In genomic region chr2:121603185-121603584, GRCh38 we compare ENCODE assay signal across 20 cellular contexts. TPM values are rescaled to one million over a fixed set of nuclear protein-coding genes. Genes with fewer than 3 reads are reported as not detected.
DNase-seq lines count a peak whose midpoint lies in the region; ATAC-seq, FAIRE-seq and TF ChIP-seq lines count a peak whose summit lies in the region.
"Had no signal": no experiment of that assay in that cellular context is flagged by ENCODE, and none has a peak within 500 bp of the region (broad histone marks: within the 10 kb centered on the region; RNA-seq: fewer than 3 reads in every experiment).

No MANE protein-coding gene starts in this region.

- CTCF ChIA-PET in GM12878 (lab: Yijun Ruan, JAX): interaction anchor here (1.0 to 1.6 kb wide), 3 partner anchors 8 to 19 kb away, joined by 3 to 7 read pairs (median 3); no protein-coding TSS in a partner anchor

- intact Hi-C loops in GM12878 (cut with micrococcal nuclease; ENCODE audit: unreplicated experiment) (no loop called here), gastrocnemius medialis (cut with DNase I; ENCODE audit: low total_unique reads) (no loop called here)

- H2AFZ ChIP-seq in GM12878 (ENCODE audit: control insufficient read depth, low read depth, low read length): no peak overlapping the region

- TF ChIP-seq POLR2A in GM12878 (IDR thresholded peaks at IDR 0.05; ENCODE audit: low read depth, low read length): no peak
- TF ChIP-seq POLR2A in gastrocnemius medialis (IDR thresholded peaks at IDR 0.05): no peak

- peaks cover 67% of the 10 kb centered on the region for H3K79me2 ChIP-seq in GM12878 (ENCODE audit: control insufficient read depth, insufficient read depth, low read length)

- TF ChIP-seq RAD21 in GM12878 (IDR thresholded peaks at IDR 0.05; ENCODE audit: insufficient read depth, low read depth, low read length): no peak

- in situ Hi-C loops in GM12878 (cut with MboI) (no loop called here), gastrocnemius medialis (cut with MboI; ENCODE audit: low sequenced_read_pairs in 4 of 4) (no loop called here)

- peak; percentile 55 for FAIRE-seq in GM18507 (lab: Jason Lieb, UNC)
- no peak for FAIRE-seq in GM12878 (lab: Jason Lieb, UNC)

- H3K27ac ChIP-seq in GM12878 (ENCODE audit: control insufficient read depth, insufficient read depth): no peak overlapping the region
- peak overlapping the region; percentile 24 to 82 (median 59) for H3K27ac ChIP-seq in gastrocnemius medialis
- H3K27ac ChIP-seq: 22Rv1, HL-60, RWPE1 had no signal

- 3% methylated on average over 1 of the region's 1 CpG for WGBS in GM12878 (ENCODE audit: insufficient coverage, insufficient replicate concordance, low lambda C conversion rate, missing lambda C conversion rate)

- TF ChIP-seq CTCF in GM12878 (IDR thresholded peaks at IDR 0.05 in 2 of 3, conservative IDR thresholded peaks at IDR 0.05 in 1 of 3; ENCODE audit: control insufficient read depth in 2 of 3, extremely low read depth in 1 of 3, insufficient read depth in 1 of 3, low read depth in 3 of 3, low read length in 3 of 3): no peak
- no peak for TF ChIP-seq CTCF in gastrocnemius medialis (IDR thresholded peaks at IDR 0.05 in 4 of 5, conservative IDR thresholded peaks at IDR 0.05 in 1 of 5)

- H3K36me3 ChIP-seq in GM12878 (ENCODE audit: control insufficient read depth in 2 of 2, insufficient read depth in 2 of 2, low read length in 1 of 2) (peaks cover 3 to 8% of the 10 kb centered on the region in 2 experiments; a peak in 3 of 4 replicates), gastrocnemius medialis (peaks cover 0 to 15% of the 10 kb centered on the region in 2 donors)

- DNase-seq in NCI-H526 (lab: John Stamatoyannopoulos, UW) (peak; percentile 9 to 23), NCI-H526 treated with DMSO at 0.1 percent for 48 hours (lab: John Stamatoyannopoulos, UW) (no peak), GM18507 (ENCODE audit: extremely low spot score, insufficient read length, low read depth) (no peak), GM12878 (ENCODE audit: low read depth, low spot score) (no peak), gastrocnemius medialis (no peak), middle frontal gyrus (ENCODE audit: extremely low spot score, low spot score) (no peak), MV-4-11 (lab: John Stamatoyannopoulos, UW) (no peak)
- DNase-seq: DMS153, DND-41, Kasumi-1, NCI-H2029, NCI-H446, NCI-H524 treated with DMSO at 0.1 percent for 48 hours, SHP77 had no signal

- TF ChIP-seq EP300 in GM12878 (IDR thresholded peaks at IDR 0.05; ENCODE audit: borderline replicate concordance in 1 of 2, control insufficient read depth in 1 of 2, low read depth in 2 of 2, low read length in 2 of 2): no peak

- POLR2A ChIA-PET in GM12878 (lab: Charles Lee): interaction anchor here (1.7 kb wide), 1 partner anchor 43 kb away, joined by 5 read pairs; no protein-coding TSS in a partner anchor

- H3K9me3 ChIP-seq in GM12878 (replicated peaks; ENCODE audit: control insufficient read depth, insufficient read depth, low read length) (no peaks in the 10 kb centered on the region; the same call in 2 of the 3 replicates), gastrocnemius medialis (no peaks in the 10 kb centered on the region)

- no peak overlapping the region; the same call in 1 of the 2 replicates for H3K4me2 ChIP-seq in GM12878 (ENCODE audit: control insufficient read depth, insufficient read depth)

- no TSS peak for BruUV-seq in GM12878 (replicated peaks; lab: Mats Ljungman, UMichigan)

- SMC1A ChIA-PET in GM12878 (lab: Charles Lee; ENCODE audit: uncharacterized antibody, unreplicated experiment): interaction anchor here (1.0 to 2.3 kb wide), 3 partner anchors 14 to 57 kb away, joined by 3 to 5 read pairs (median 5); no protein-coding TSS in a partner anchor

- RAD21 ChIA-PET in GM12878 (lab: Charles Lee; ENCODE audit: unreplicated experiment): no interaction called here

- H3K4me3 ChIP-seq in GM12878 (peak overlapping the region; percentile 23; the same call in 1 of the 2 replicates), gastrocnemius medialis (no peak overlapping the region)

- H3K4me1 ChIP-seq in GM12878 (ENCODE audit: control insufficient read depth, insufficient read depth, low read length) (peaks cover 16% of the 10 kb centered on the region), gastrocnemius medialis (peaks cover 63% of the 10 kb centered on the region in 2 donors)

- no peak overlapping the region for H3K9ac ChIP-seq in GM12878 (ENCODE audit: control insufficient read depth, insufficient read depth, low read length)

- H3K27me3 ChIP-seq in GM12878 (replicated peaks in 1 of 2; ENCODE audit: control insufficient read depth in 2 of 2, insufficient read depth in 2 of 2, low read length in 1 of 2) (no peaks in the 10 kb centered on the region), gastrocnemius medialis (no peaks in the 10 kb centered on the region)

- ATAC-seq in GM12878 (peak; percentile 8; the same call in 1 of the 3 replicates), gastrocnemius medialis (no peak), GM21526 (IDR thresholded peaks at IDR 0.05; ENCODE audit: low FRiP score, unreplicated experiment) (no peak)
- ATAC-seq: HCT116, Panc1 had no signal

- no peaks in the 10 kb centered on the region for H4K20me1 ChIP-seq in GM12878 (ENCODE audit: control insufficient read depth, insufficient read depth)

TF ChIP-seq in GM12878, 131 proteins besides CTCF, POLR2A, EP300 and RAD21:
- TF ChIP-seq IKZF2 (IDR thresholded peaks at IDR 0.05) (peak; percentile 43 to 48; a peak in 3 of 4 replicates), POU2F2 (IDR thresholded peaks at IDR 0.05; ENCODE audit: borderline replicate concordance, low read depth, low read length) (peak; percentile 44; the same call in 1 of the 3 replicates), IKZF1 (conservative IDR thresholded peaks at IDR 0.05) (0 out of 2 replicates have a peak, but pooled peaks have one; percentile 20), RUNX3 (IDR thresholded peaks at IDR 0.05; ENCODE audit: low read length) (peak; percentile 52; the same call in 1 of the 2 replicates), HCFC1 (IDR thresholded peaks at IDR 0.05; ENCODE audit: low read length) (no peak)

RNA-seq across cellular contexts. Expression of gene CLASP1, which starts 46.1 kb away (rescaled TPM):
- 321 and 343 TPM in 2 replicates for total RNA-seq in GM12878 (2013; cell fraction: nucleolus; rRNA removed)
- total RNA-seq in GM12878 (2014; rRNA removed): 31.6 and 34.9 TPM in 2 replicates
- total RNA-seq in GM12878 (2014; rRNA removed; fragmentation: Illumina TruSeq; extraction: Trizol): 33.1 and 36.5 TPM in 2 replicates
- total RNA-seq in GM12878 (2021): 53.4 and 62.4 TPM in 2 replicates
- 16.2 TPM for polyA plus RNA-seq in GM12878 (2011; ENCODE audit: low read depth)
- polyA plus RNA-seq in GM12878 (2011; rRNA removed): 9.9 and 13.2 TPM in 2 replicates
- 9.4 and 15.1 TPM in 2 replicates for polyA plus RNA-seq in GM12878 (2011; cell fraction: cytosol; rRNA removed)
- polyA plus RNA-seq in GM12878 (2011; cell fraction: nucleus; rRNA removed): 47.2 and 56.6 TPM in 2 replicates
- polyA plus RNA-seq in GM12878 (2012): 24.0 and 32.4 TPM in 2 replicates
- 28.7 and 31.3 TPM in 2 replicates for polyA plus RNA-seq in GM12878 (2014; fragmentation: Illumina TruSeq; extraction: Trizol)
- 1 to 10 TPM; 1.4 to 4.4 TPM for polyA plus RNA-seq in GM12878 (2014; fragmentation: Nextera tagmentation; extraction: Ambion mirVana)
- polyA plus RNA-seq in GM12878 (2014; rRNA removed): 27.6 and 32.8 TPM in 2 replicates
- polyA plus RNA-seq in GM12878 (2016; fragmentation: Nextera tagmentation; extraction: Ambion mirVana): 10 to 100 TPM; 33.8 to 37.2 TPM
- polyA minus RNA-seq in GM12878 (2011; rRNA and poly(A)+ RNA removed): 63.4 and 67.7 TPM in 2 replicates
- polyA minus RNA-seq in GM12878 (2011; cell fraction: cytosol; rRNA and poly(A)+ RNA removed): 16.7 and 19.8 TPM in 2 replicates
- polyA minus RNA-seq in GM12878 (2011; cell fraction: nucleus; rRNA and poly(A)+ RNA removed): 120 and 193 TPM in 2 replicates
- total RNA-seq in gastrocnemius medialis: 10 to 100 TPM; 50.1 to 73.9 (median 61.4) TPM

Comparison
In these comparisons a context has a peak if more than half of its experiments do, and no peak if none do; other contexts are left out.
1. DNase-seq: peak in NCI-H526 (2 of 2); none in NCI-H526 treated with DMSO at 0.1 percent for 48 hours (single experiment), GM18507 (single experiment), GM12878 (single experiment), gastrocnemius medialis (0 of 2), middle frontal gyrus (single experiment) and MV-4-11 (single experiment).